Comparison of ENCODE assay signal across 9 cellular contexts in genomic region chr5:93585753-93586385, GRCh38. TPM values are rescaled to one million over a fixed set of nuclear protein-coding genes. Genes with fewer than 3 reads are reported as not detected.
A peak's percentile ranks its signal among the peaks of the same experiment; 100 is the strongest.
DNase-seq lines count a peak whose midpoint lies in the region; ATAC-seq lines count a peak whose summit lies in the region.
"Had no signal": no experiment of that assay in that cellular context is flagged by ENCODE, and none has a peak within 500 bp of the region (broad histone marks: within the 10 kb centered on the region; RNA-seq: fewer than 3 reads in every experiment).

No MANE protein-coding gene starts in this region.

- H3K36me3 Mint-ChIP-seq in central memory CD8-positive, alpha-beta T cell (ENCODE audit: insufficient read depth) = peaks cover 9% of the 10 kb centered on the region
- peaks cover 4 to 17% of the 10 kb centered on the region in 2 donors for H3K36me3 Mint-ChIP-seq in naive B cell

- H3K79me2 ChIP-seq in ACC112 (ENCODE audit: control insufficient read depth, insufficient read depth, low read length, unreplicated experiment) = peaks cover 75% of the 10 kb centered on the region

- H3K27me3 ChIP-seq in ACC112 (ENCODE audit: insufficient read depth, low read length) (no peaks in the 10 kb centered on the region), HUES6 (ENCODE audit: control insufficient read depth, insufficient read depth, low read length) (peaks cover 97% of the 10 kb centered on the region)

- H3K9ac ChIP-seq in HUES6 (ENCODE audit: low read length) = no peak overlapping the region

- peaks cover 15% of the 10 kb centered on the region for H3K27me3 Mint-ChIP-seq in central memory CD8-positive, alpha-beta T cell
- peaks cover 42 to 48% (median 42%) of the 10 kb centered on the region in 3 donors for H3K27me3 Mint-ChIP-seq in naive B cell

- no peaks in the 10 kb centered on the region for H3K9me3 Mint-ChIP-seq in central memory CD8-positive, alpha-beta T cell
- peaks cover 6 to 28% (median 11%) of the 10 kb centered on the region in 7 donors for H3K9me3 Mint-ChIP-seq in naive B cell

- H3K4me3 ChIP-seq in ACC112 (ENCODE audit: low read depth, low read length) = peak overlapping the region; percentile 84
- H3K4me3 ChIP-seq in HUES6 (ENCODE audit: low read depth, low read length) = peak overlapping the region; percentile 44
- H3K4me3 ChIP-seq: GM12878 had no signal

- H2AFZ ChIP-seq in ACC112 (ENCODE audit: low read length, unreplicated experiment) = peak overlapping the region; percentile 54

- ATAC-seq in central memory CD8-positive, alpha-beta T cell (replicated peaks; ENCODE audit: extremely low read depth, poor library complexity, severe bottlenecking) = no peak
- ATAC-seq in naive B cell (ENCODE audit: low read depth in 2 of 2) (no peak), HG03469 (IDR thresholded peaks at IDR 0.05; ENCODE audit: unreplicated experiment) (no peak), HG03571 (IDR thresholded peaks at IDR 0.05; ENCODE audit: unreplicated experiment) (no peak)
- ATAC-seq: GM12878 had no signal

- peak overlapping the region; percentile 66 for H3K4me3 Mint-ChIP-seq in central memory CD8-positive, alpha-beta T cell
- H3K4me3 Mint-ChIP-seq in naive B cell = peak overlapping the region; percentile 50 to 93 (median 82)

- no peak for DNase-seq in central memory CD8-positive, alpha-beta T cell (ENCODE audit: low spot score in 2 of 2)
- DNase-seq in naive B cell = no peak
- no peak for DNase-seq in midbrain (lab: John Stamatoyannopoulos, UW)
- no peak for DNase-seq in GOT3 (lab: John Stamatoyannopoulos, UW)

- H3K27ac ChIP-seq in ACC112 (ENCODE audit: low read depth, low read length) = peak overlapping the region; percentile 31
- H3K27ac ChIP-seq in HUES6 (ENCODE audit: low read depth, low read length) = no peak overlapping the region

- peak overlapping the region; percentile 13 for H3K27ac Mint-ChIP-seq in central memory CD8-positive, alpha-beta T cell (ENCODE audit: low read depth)
- H3K27ac Mint-ChIP-seq in naive B cell = peak overlapping the region in 5 of 6 donors; percentile 34 to 94 (median 76)

- no peaks in the 10 kb centered on the region for H3K9me3 ChIP-seq in HUES6 (ENCODE audit: control insufficient read depth, insufficient read depth, low read depth, low read length)

- peaks cover 22% of the 10 kb centered on the region for H3K4me1 ChIP-seq in ACC112 (ENCODE audit: control insufficient read depth, insufficient read depth, low read length, unreplicated experiment)
- peaks cover 16% of the 10 kb centered on the region for H3K4me1 ChIP-seq in HUES6 (ENCODE audit: control insufficient read depth, insufficient read depth, low read length)

- peaks cover 19% of the 10 kb centered on the region for H3K4me1 Mint-ChIP-seq in central memory CD8-positive, alpha-beta T cell
- peaks cover 14 to 22% (median 19%) of the 10 kb centered on the region in 3 donors for H3K4me1 Mint-ChIP-seq in naive B cell

- H3K36me3 ChIP-seq in ACC112 (ENCODE audit: insufficient read depth, low read length) (peaks cover 8% of the 10 kb centered on the region; the same call in 1 of the 2 replicates), HUES6 (ENCODE audit: control insufficient read depth, insufficient read depth, low read length) (no peaks in the 10 kb centered on the region)

RNA-seq across cellular contexts. Expression of gene NR2F1, which starts 2.8 kb away (rescaled TPM):
- polyA plus RNA-seq in naive B cell (ENCODE audit: low read depth in 6 of 6) = not detected

RNA-seq across cellular contexts. Expression of gene NR2F1-AS1, which starts 4.8 kb away (rescaled TPM):
- polyA plus RNA-seq in naive B cell (ENCODE audit: low read depth in 6 of 6) = not detected
